ENCODE assay signal across 8 cellular contexts in genomic region chr2:20438334-20439192, GRCh38. TPM values are rescaled to one million over a fixed set of nuclear protein-coding genes. Genes with fewer than 3 reads are reported as not detected.
A peak's percentile ranks its signal among the peaks of the same experiment; 100 is the strongest.
DNase-seq lines count a peak whose midpoint lies in the region; ATAC-seq and TF ChIP-seq lines count a peak whose summit lies in the region.

No MANE protein-coding gene starts in this region.

- no peaks in the 10 kb centered on the region for H4K20me1 ChIP-seq in BLaER1

- no peak overlapping the region for H3K4me3 ChIP-seq in BLaER1
- H3K4me3 ChIP-seq in dorsolateral prefrontal cortex, result no peak overlapping the region
- no peak overlapping the region for H3K4me3 ChIP-seq in naive thymus-derived CD4-positive, alpha-beta T cell (ENCODE audit: low read length)

- ATAC-seq in naive thymus-derived CD4-positive, alpha-beta T cell, result peak; percentile 72
- no peak for ATAC-seq in HG02610 (IDR thresholded peaks at IDR 0.05; ENCODE audit: unreplicated experiment)
- no peak for ATAC-seq in HG03196 (IDR thresholded peaks at IDR 0.05; ENCODE audit: unreplicated experiment)
- no peak for ATAC-seq in HG03045 (IDR thresholded peaks at IDR 0.05; ENCODE audit: unreplicated experiment)
- ATAC-seq in GM21723 (IDR thresholded peaks at IDR 0.05; ENCODE audit: unreplicated experiment), result no peak

- CTCF ChIA-PET in naive thymus-derived CD4-positive, alpha-beta T cell (lab: Charles Lee), result interaction anchor here (1.3 to 4.4 kb wide), 2 partner anchors 204 to 213 kb away, joined by 7 to 23 read pairs; partner anchors contain the start of gene HS1BP3

- no peak for TF ChIP-seq CTCF in dorsolateral prefrontal cortex (IDR thresholded peaks at IDR 0.05 in 54 of 56, conservative IDR thresholded peaks at IDR 0.05 in 2 of 56; ENCODE audit: low read depth in 1 of 56, partially characterized antibody in 56 of 56)

- POLR2A ChIA-PET in naive thymus-derived CD4-positive, alpha-beta T cell (lab: Charles Lee), result no interaction called here

- H3K4me3 Mint-ChIP-seq in naive thymus-derived CD4-positive, alpha-beta T cell, result no peak overlapping the region

- no peaks in the 10 kb centered on the region for H3K36me3 ChIP-seq in BLaER1
- H3K36me3 ChIP-seq in naive thymus-derived CD4-positive, alpha-beta T cell (ENCODE audit: control insufficient read depth in 2 of 3, insufficient read depth in 3 of 3, low read length in 3 of 3), result no peaks in the 10 kb centered on the region

- H3K4me2 ChIP-seq in BLaER1, result peak overlapping the region; percentile 53

- peaks cover 0 to 2% (median 0%) of the 10 kb centered on the region in 11 donors for H3K9me3 Mint-ChIP-seq in naive thymus-derived CD4-positive, alpha-beta T cell

- H3K9ac ChIP-seq in BLaER1, result no peak overlapping the region

- H3K4me1 ChIP-seq in BLaER1, result peaks cover 18% of the 10 kb centered on the region
- H3K4me1 ChIP-seq in naive thymus-derived CD4-positive, alpha-beta T cell (ENCODE audit: control insufficient read depth in 2 of 2, insufficient read depth in 2 of 2, low read length in 2 of 2), result no peaks in the 10 kb centered on the region

- peak; percentile 45 for DNase-seq in NCI-H2196 treated with DMSO at 0.1 percent for 48 hours (lab: John Stamatoyannopoulos, UW; ENCODE audit: unreplicated experiment)
- DNase-seq in dorsolateral prefrontal cortex, result peak in 1 of 10 donors; percentile 24
- no peak for DNase-seq in naive thymus-derived CD4-positive, alpha-beta T cell

- H3K27me3 ChIP-seq in BLaER1, result no peaks in the 10 kb centered on the region
- no peaks in the 10 kb centered on the region for H3K27me3 ChIP-seq in dorsolateral prefrontal cortex
- H3K27me3 ChIP-seq in naive thymus-derived CD4-positive, alpha-beta T cell (ENCODE audit: control insufficient read depth in 2 of 2, insufficient read depth in 2 of 2, low read length in 2 of 2), result no peaks in the 10 kb centered on the region

- H3K9me3 ChIP-seq in BLaER1, result no peaks in the 10 kb centered on the region
- H3K9me3 ChIP-seq in naive thymus-derived CD4-positive, alpha-beta T cell (ENCODE audit: control insufficient read depth in 2 of 3, low read length in 3 of 3), result no peaks in the 10 kb centered on the region

- H3K27me3 Mint-ChIP-seq in naive thymus-derived CD4-positive, alpha-beta T cell, result peaks cover 0 to 51% (median 11%) of the 10 kb centered on the region in 5 donors

- intact Hi-C loops in dorsolateral prefrontal cortex (cut with DNase I), result no loop called here
- intact Hi-C loops in naive thymus-derived CD4-positive, alpha-beta T cell (cut with micrococcal nuclease), result no loop called here

- H3K4me1 Mint-ChIP-seq in naive thymus-derived CD4-positive, alpha-beta T cell, result peaks cover 0 to 4% (median 0%) of the 10 kb centered on the region in 7 donors

- no peaks in the 10 kb centered on the region for H3K36me3 Mint-ChIP-seq in naive thymus-derived CD4-positive, alpha-beta T cell

- H3K27ac ChIP-seq in BLaER1 (no peak overlapping the region), dorsolateral prefrontal cortex (peak overlapping the region in 47 of 59 donors; percentile 2 to 87 (median 63))
- no peak overlapping the region for H3K27ac ChIP-seq in naive thymus-derived CD4-positive, alpha-beta T cell (ENCODE audit: low read depth, low read length)

- H3K27ac Mint-ChIP-seq in naive thymus-derived CD4-positive, alpha-beta T cell, result no peak overlapping the region

RNA-seq across cellular contexts. Expression of gene RHOB, which starts 8.3 kb away (rescaled TPM):
- total RNA-seq in dorsolateral prefrontal cortex, result 100 to 1,000 TPM; 206 to 544 (median 321) TPM
- 100 to 1,000 TPM in 1 of 5 experiments, 10 to 100 TPM in 2, 1 to 10 TPM in 2; 2.5 to 244 (median 11.7) TPM for total RNA-seq in naive thymus-derived CD4-positive, alpha-beta T cell
- polyA plus RNA-seq in naive thymus-derived CD4-positive, alpha-beta T cell, result under 1 TPM; 0.64 to 0.71 TPM

Comparison
In these comparisons a context has a peak if more than half of its experiments do, and no peak if none do; other contexts are left out.
1. H3K27ac ChIP-seq: peak in dorsolateral prefrontal cortex (47 of 59); none in BLaER1 (single experiment) and naive thymus-derived CD4-positive, alpha-beta T cell (single experiment).